In genomic region chr5:107147584-107147983, GRCh38 we compare ENCODE assay signal across 1 cellular context.
TF ChIP-seq lines count a peak whose summit lies in the region.

No MANE protein-coding gene starts in this region.

TF ChIP-seq in HepG2, 621 proteins besides CTCF, POLR2A, EP300 and RAD21 (continued from another document):
- TF ChIP-seq AHDC1 (CRISPR knock-in tag; IDR thresholded peaks at IDR 0.05; ENCODE audit: borderline replicate concordance) (no peak), HNF4A (CRISPR knock-in tag; IDR thresholded peaks at IDR 0.05) (no peak), ZKSCAN5 (CRISPR knock-in tag; IDR thresholded peaks at IDR 0.05) (no peak), ZSCAN9 (CRISPR knock-in tag; IDR thresholded peaks at IDR 0.05; ENCODE audit: borderline replicate concordance) (no peak), ZNF691 (CRISPR knock-in tag; IDR thresholded peaks at IDR 0.05; ENCODE audit: borderline replicate concordance, low read depth) (no peak), THYN1 (CRISPR knock-in tag; IDR thresholded peaks at IDR 0.05; ENCODE audit: borderline replicate concordance, low read depth) (no peak), ZGPAT (CRISPR knock-in tag; IDR thresholded peaks at IDR 0.05) (no peak), KLF11 (CRISPR knock-in tag; IDR thresholded peaks at IDR 0.05) (no peak), ZNF282 (IDR thresholded peaks at IDR 0.05; ENCODE audit: partially characterized antibody) (no peak), ZNF766 (CRISPR knock-in tag; IDR thresholded peaks at IDR 0.05; ENCODE audit: borderline replicate concordance) (no peak), STAT6 (CRISPR knock-in tag; IDR thresholded peaks at IDR 0.05; ENCODE audit: borderline replicate concordance) (no peak), PAX8 (CRISPR knock-in tag; IDR thresholded peaks at IDR 0.05; ENCODE audit: borderline replicate concordance) (no peak)
